In the genomic region with DNA sequence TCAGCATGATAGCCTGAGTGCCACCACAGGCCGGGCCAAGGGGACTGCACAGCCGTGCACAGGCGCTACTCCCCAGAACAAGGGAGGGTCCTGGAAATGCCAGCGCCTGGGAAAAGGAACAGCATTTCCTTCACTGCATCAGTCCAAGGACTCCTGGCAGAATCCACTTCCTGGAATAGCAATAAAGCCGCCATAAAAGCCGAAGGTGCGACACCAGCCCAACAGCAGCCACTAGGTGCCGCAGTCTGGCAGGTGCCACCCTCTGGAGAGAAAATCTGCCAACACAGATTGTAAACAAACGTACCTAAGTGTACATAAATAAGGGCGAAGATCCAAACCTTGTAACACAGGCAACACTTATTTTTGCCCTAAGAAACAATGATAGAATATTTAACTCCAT, we compare ENCODE assay signal across 9 cellular contexts. TPM values are rescaled to one million over a fixed set of nuclear protein-coding genes. Genes with fewer than 3 reads are reported as not detected.
A peak's percentile ranks its signal among the peaks of the same experiment; 100 is the strongest.
DNase-seq lines count a peak whose midpoint lies in the region; ATAC-seq and TF ChIP-seq lines count a peak whose summit lies in the region.
"Had no signal": no experiment of that assay in that cellular context is flagged by ENCODE, and none has a peak within 500 bp of the region (broad histone marks: within the 10 kb centered on the region; RNA-seq: fewer than 3 reads in every experiment).

No MANE protein-coding gene starts in this region.

- peak; percentile 41 to 86 (median 75) for TF ChIP-seq CTCF in body of pancreas (IDR thresholded peaks at IDR 0.05)

- H3K27ac ChIP-seq in body of pancreas (peak overlapping the region in 3 of 4 donors; percentile 35 to 63 (median 62)), skeletal muscle tissue (ENCODE audit: low read depth, low read length) (peak overlapping the region; percentile 92)

- peak; percentile 77 for ATAC-seq in body of pancreas
- ATAC-seq in GM21515 (IDR thresholded peaks at IDR 0.05; ENCODE audit: unreplicated experiment): no peak
- ATAC-seq in GM21528 (IDR thresholded peaks at IDR 0.05; ENCODE audit: low FRiP score, unreplicated experiment): no peak

- H3K9ac ChIP-seq in skeletal muscle tissue (ENCODE audit: low read depth in 1 of 3, low read length in 3 of 3): peak overlapping the region in 2 of 3 donors; percentile 37 to 58

- H3K27me3 ChIP-seq in body of pancreas (no peaks in the 10 kb centered on the region), skeletal muscle tissue (ENCODE audit: control insufficient read depth in 3 of 3, insufficient read depth in 3 of 3, low read length in 3 of 3) (no peaks in the 10 kb centered on the region)

- WGBS in body of pancreas, 2 donors: 40 to 49% methylated on average over 9 to 10 of the region's 10 CpGs

- DNase-seq in NCI-H146 (lab: John Stamatoyannopoulos, UW) (peak; percentile 24), NCI-H146 treated with DMSO at 0.1 percent for 48 hours (lab: John Stamatoyannopoulos, UW; ENCODE audit: unreplicated experiment) (no peak), LoVo (ENCODE audit: low spot score) (peak; percentile 82), body of pancreas (peak; percentile 77 to 87 (median 82)), NCI-H1930 (lab: John Stamatoyannopoulos, UW) (no peak)
- DNase-seq: activated CD4-positive, alpha-beta T cell treated with anti-CD3 and anti-CD28 coated beads for 48 hours had no signal

- H3K9me3 ChIP-seq in body of pancreas (no peaks in the 10 kb centered on the region), skeletal muscle tissue (ENCODE audit: control insufficient read depth in 3 of 3, low read length in 3 of 3) (no peaks in the 10 kb centered on the region)

- H3K36me3 ChIP-seq in body of pancreas (replicated peaks in 1 of 2; ENCODE audit: insufficient read depth in 1 of 2, low read depth in 2 of 2): no peaks in the 10 kb centered on the region
- H3K36me3 ChIP-seq in skeletal muscle tissue (ENCODE audit: control insufficient read depth in 3 of 3, insufficient read depth in 3 of 3, low read length in 3 of 3): no peaks in the 10 kb centered on the region

- intact Hi-C loops in body of pancreas (cut with DNase I): no loop called here

- no peak for TF ChIP-seq POLR2A in body of pancreas (IDR thresholded peaks at IDR 0.05)

- H3K4me3 ChIP-seq in body of pancreas: no peak overlapping the region
- H3K4me3 ChIP-seq in skeletal muscle tissue (ENCODE audit: low read length in 3 of 3): peak overlapping the region in 1 of 3 donors; percentile 49

- H3K4me1 ChIP-seq in body of pancreas (peaks cover 27% of the 10 kb centered on the region), skeletal muscle tissue (ENCODE audit: control insufficient read depth in 3 of 3, insufficient read depth in 3 of 3, low read length in 3 of 3) (peaks cover 91 to 94% (median 93%) of the 10 kb centered on the region in 3 donors)

RNA-seq across cellular contexts. Expression of a gene that starts 22.3 kb away (rescaled TPM):
- total RNA-seq in body of pancreas: 10 to 100 TPM; 25.1 to 30.6 TPM
- total RNA-seq in skeletal muscle tissue: 23.5 TPM

Comparison
In these comparisons a context has a peak if more than half of its experiments do, and no peak if none do; other contexts are left out.
1. DNase-seq: peak in NCI-H146 (single experiment), LoVo (single experiment) and body of pancreas (4 of 4); none in NCI-H146 treated with DMSO at 0.1 percent for 48 hours (single experiment) and NCI-H1930 (0 of 2).